Comparison of ENCODE assay signal across 11 cellular contexts in the genomic region with DNA sequence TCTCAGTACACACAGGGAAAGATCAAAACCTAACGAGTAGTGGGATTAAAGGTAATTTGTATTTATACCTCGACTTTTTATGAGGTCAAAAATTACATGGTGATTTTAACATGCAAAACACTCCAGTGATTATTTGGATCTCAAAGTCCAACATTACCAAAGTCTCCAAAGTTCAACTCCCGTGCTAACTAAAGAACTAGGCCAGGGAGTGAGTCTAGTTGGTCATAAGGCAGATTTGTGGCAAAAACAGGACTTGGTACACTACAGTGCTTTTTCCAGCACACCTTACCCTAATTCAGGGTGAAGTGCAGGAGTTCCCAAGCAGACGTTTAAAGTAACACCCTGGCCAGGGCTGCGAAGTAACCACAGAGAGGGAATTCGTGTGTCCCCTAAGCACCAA. TPM values are rescaled to one million over a fixed set of nuclear protein-coding genes. Genes with fewer than 3 reads are reported as not detected.
A peak's percentile ranks its signal among the peaks of the same experiment; 100 is the strongest.
DNase-seq lines count a peak whose midpoint lies in the region; ATAC-seq and TF ChIP-seq lines count a peak whose summit lies in the region.
"Had no signal": no experiment of that assay in that cellular context is flagged by ENCODE, and none has a peak within 500 bp of the region (broad histone marks: within the 10 kb centered on the region; RNA-seq: fewer than 3 reads in every experiment).

No MANE protein-coding gene starts in this region.

- H3K36me3 Mint-ChIP-seq in chondrocyte (ENCODE audit: low read depth) (peaks cover 5% of the 10 kb centered on the region), neural progenitor cell (peaks cover 9% of the 10 kb centered on the region)

- H3K27me3 ChIP-seq in DND-41 (ENCODE audit: insufficient read depth, low read length, poor library complexity) (no peaks in the 10 kb centered on the region), Loucy (ENCODE audit: insufficient read depth, low read length, poor library complexity, severe bottlenecking) (no peaks in the 10 kb centered on the region), neural progenitor cell (peaks cover 32% of the 10 kb centered on the region)
- H3K27me3 ChIP-seq: ovary had no signal

- H3K4me3 Mint-ChIP-seq in chondrocyte (ENCODE audit: unreplicated experiment) (peak overlapping the region; percentile 23), neural progenitor cell (peak overlapping the region; percentile 84)

- no peaks in the 10 kb centered on the region for H4K20me1 ChIP-seq in DND-41 (ENCODE audit: insufficient read depth, low read length)
- H4K20me1 ChIP-seq in Loucy (ENCODE audit: insufficient read depth, low read length, poor library complexity, severe bottlenecking) = peaks cover 19% of the 10 kb centered on the region
- peaks cover 25% of the 10 kb centered on the region for H4K20me1 ChIP-seq in neural progenitor cell (ENCODE audit: low read depth)

- H3K27me3 Mint-ChIP-seq in chondrocyte (ENCODE audit: low read depth) (peaks cover 27% of the 10 kb centered on the region), neural progenitor cell (ENCODE audit: insufficient read depth, low read depth) (peaks cover 12% of the 10 kb centered on the region)

- H3K79me2 ChIP-seq in DND-41 (ENCODE audit: insufficient read depth, low read length) = peaks cover 48% of the 10 kb centered on the region
- H3K79me2 ChIP-seq in Loucy (ENCODE audit: insufficient read depth, low read length) = peaks cover 42% of the 10 kb centered on the region; the same call in 1 of the 2 replicates
- peaks cover 41% of the 10 kb centered on the region for H3K79me2 ChIP-seq in neural progenitor cell (ENCODE audit: low read depth)

- H3K9me2 ChIP-seq in Loucy (replicated peaks; ENCODE audit: low read depth, low read length) = no peaks in the 10 kb centered on the region

- DNase-seq in DND-41 (no peak), chondrocyte (ENCODE audit: low spot score) (no peak), neural progenitor cell (ENCODE audit: low spot score) (no peak), NCI-H146 (lab: John Stamatoyannopoulos, UW) (no peak), superior temporal gyrus (ENCODE audit: extremely low spot score) (no peak)
- no peak for DNase-seq in NK-92 treated with Interleukin-12 subunit alpha and Interleukin-12 subunit beta, amount 100 ng/mL, for 24 hours (lab: John Stamatoyannopoulos, UW)
- DNase-seq: hypothalamus, NCI-H1092, ovary had no signal

- H3K9me3 ChIP-seq in DND-41 (ENCODE audit: insufficient read depth, low read length, severe bottlenecking) = no peaks in the 10 kb centered on the region
- no peaks in the 10 kb centered on the region for H3K9me3 ChIP-seq in Loucy (ENCODE audit: insufficient read depth, low read depth, low read length)
- no peaks in the 10 kb centered on the region for H3K9me3 ChIP-seq in neural progenitor cell (ENCODE audit: low read depth)
- H3K9me3 ChIP-seq: ovary had no signal

- H3K9me3 Mint-ChIP-seq in chondrocyte (ENCODE audit: low read depth) (no peaks in the 10 kb centered on the region), neural progenitor cell (no peaks in the 10 kb centered on the region)

- H2AFZ ChIP-seq in DND-41 (ENCODE audit: low read depth, low read length) (no peak overlapping the region), Loucy (ENCODE audit: low read length) (no peak overlapping the region), neural progenitor cell (replicated peaks) (no peak overlapping the region)

- H3K4me2 ChIP-seq in DND-41 (ENCODE audit: insufficient read depth, low read length) (peak overlapping the region; percentile 73), Loucy (ENCODE audit: low read depth, low read length, poor library complexity, severe bottlenecking) (peak overlapping the region; percentile 73), neural progenitor cell (peak overlapping the region; percentile 75)

- TF ChIP-seq CTCF in DND-41 (IDR thresholded peaks at IDR 0.05; ENCODE audit: borderline replicate concordance, extremely low read depth, low read length, poor library complexity, severe bottlenecking) (no peak), Loucy (conservative IDR thresholded peaks at IDR 0.05; ENCODE audit: low read length) (no peak), chondrocyte (IDR thresholded peaks at IDR 0.05) (no peak), neural progenitor cell (IDR thresholded peaks at IDR 0.05) (no peak)

- peak overlapping the region; percentile 87 to 96; a peak in 3 of 4 replicates for H3K4me3 ChIP-seq in DND-41 (ENCODE audit: low read depth in 1 of 2, low read length in 2 of 2)
- peak overlapping the region; percentile 93 for H3K4me3 ChIP-seq in Loucy (ENCODE audit: low read length, poor library complexity, severe bottlenecking)
- peak overlapping the region; percentile 77 for H3K4me3 ChIP-seq in neural progenitor cell

- H3F3A ChIP-seq in Loucy (ENCODE audit: low read depth) (no peaks in the 10 kb centered on the region), neural progenitor cell (ENCODE audit: low read depth) (peaks cover 29% of the 10 kb centered on the region)

- H3K4me1 Mint-ChIP-seq in chondrocyte (ENCODE audit: low read depth) (peaks cover 34% of the 10 kb centered on the region), neural progenitor cell (peaks cover 17% of the 10 kb centered on the region)

- no peak for ATAC-seq in DND-41 (ENCODE audit: insufficient read depth, low read depth)
- no peak for ATAC-seq in GM21447 (IDR thresholded peaks at IDR 0.05; ENCODE audit: unreplicated experiment)

- H3K27ac ChIP-seq in DND-41 (ENCODE audit: low read length) = no peak overlapping the region
- no peak overlapping the region for H3K27ac ChIP-seq in neural progenitor cell

- peaks cover 20% of the 10 kb centered on the region for H3K4me1 ChIP-seq in DND-41 (ENCODE audit: insufficient read depth, low read length)
- H3K4me1 ChIP-seq in Loucy (ENCODE audit: insufficient read depth, low read length, poor library complexity, severe bottlenecking) = peaks cover 20% of the 10 kb centered on the region
- peaks cover 5% of the 10 kb centered on the region for H3K4me1 ChIP-seq in neural progenitor cell

- H3K27ac Mint-ChIP-seq in chondrocyte (ENCODE audit: unreplicated experiment) (peak overlapping the region; percentile 27), neural progenitor cell (no peak overlapping the region)

- H3K36me3 ChIP-seq in DND-41 (ENCODE audit: insufficient read depth, low read length) = peaks cover 13% of the 10 kb centered on the region
- H3K36me3 ChIP-seq in Loucy (ENCODE audit: insufficient read depth, low read length) = peaks cover 15% of the 10 kb centered on the region; the same call in 1 of the 2 replicates
- no peaks in the 10 kb centered on the region for H3K36me3 ChIP-seq in neural progenitor cell
- H3K36me3 ChIP-seq: ovary had no signal

- H3K9ac ChIP-seq in DND-41 (ENCODE audit: low read depth, low read length) (peak overlapping the region; percentile 7), Loucy (ENCODE audit: low read depth, low read length, poor library complexity, severe bottlenecking) (peak overlapping the region; percentile 70), neural progenitor cell (no peak overlapping the region)

RNA-seq across cellular contexts. Expression of a gene that starts 1.1 kb away (rescaled TPM):
- total RNA-seq in chondrocyte (7.7 to 10.0 TPM (median 8.4 TPM) in 3 replicates), neural progenitor cell (ENCODE audit: low replicate concordance) (13.3 and 22.1 TPM in 2 replicates)

RNA-seq across cellular contexts. Expression of a gene that starts 2.4 kb away (rescaled TPM):
- total RNA-seq in chondrocyte = not detected in 3 replicates
- total RNA-seq in neural progenitor cell (ENCODE audit: low replicate concordance) = 8.9 and 12.4 TPM in 2 replicates

RNA-seq across cellular contexts. Expression of a gene that starts 14.4 kb away (rescaled TPM):
- 4.3 to 4.7 TPM (median 4.5 TPM) in 3 replicates for total RNA-seq in chondrocyte
- 7.7 and 8.9 TPM in 2 replicates for total RNA-seq in neural progenitor cell (ENCODE audit: low replicate concordance)

RNA-seq across cellular contexts. Expression of a gene that starts 44.0 kb away (rescaled TPM):
- total RNA-seq in chondrocyte = not detected in 3 replicates
- not detected in 2 replicates for total RNA-seq in neural progenitor cell (ENCODE audit: low replicate concordance)
